In the genomic region with DNA sequence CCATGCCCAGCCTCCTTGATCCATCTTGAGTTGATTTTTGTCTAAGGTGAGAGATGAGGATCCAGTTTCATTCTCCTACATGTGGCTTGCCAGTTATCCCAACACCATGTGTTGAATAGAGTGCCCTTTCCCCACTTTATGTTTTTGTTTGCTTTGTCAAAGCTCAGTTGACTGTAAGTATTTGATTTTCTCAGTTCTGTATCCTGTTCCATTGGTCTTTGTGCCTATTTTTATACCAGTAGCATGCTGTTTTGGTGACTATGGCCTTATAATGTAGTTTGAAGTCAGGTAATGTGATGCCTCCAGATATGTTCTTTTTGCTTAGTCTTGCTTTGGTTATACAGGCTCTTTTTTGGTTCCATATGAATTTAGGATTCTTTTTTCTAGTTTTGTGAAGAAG, we compare ENCODE assay signal across 1 cellular context.
A peak's percentile ranks its signal among the peaks of the same experiment; 100 is the strongest.
TF ChIP-seq lines count a peak whose summit lies in the region.
"Not testable (repeated sequence)": the region's sequence is repeated elsewhere in the genome, so short reads cannot be mapped to it uniquely, and the experiment has no call there.

No MANE protein-coding gene starts in this region.

TF ChIP-seq in HepG2, 621 proteins besides CTCF, POLR2A, EP300 and RAD21:
- TF ChIP-seq, protein P1, sequence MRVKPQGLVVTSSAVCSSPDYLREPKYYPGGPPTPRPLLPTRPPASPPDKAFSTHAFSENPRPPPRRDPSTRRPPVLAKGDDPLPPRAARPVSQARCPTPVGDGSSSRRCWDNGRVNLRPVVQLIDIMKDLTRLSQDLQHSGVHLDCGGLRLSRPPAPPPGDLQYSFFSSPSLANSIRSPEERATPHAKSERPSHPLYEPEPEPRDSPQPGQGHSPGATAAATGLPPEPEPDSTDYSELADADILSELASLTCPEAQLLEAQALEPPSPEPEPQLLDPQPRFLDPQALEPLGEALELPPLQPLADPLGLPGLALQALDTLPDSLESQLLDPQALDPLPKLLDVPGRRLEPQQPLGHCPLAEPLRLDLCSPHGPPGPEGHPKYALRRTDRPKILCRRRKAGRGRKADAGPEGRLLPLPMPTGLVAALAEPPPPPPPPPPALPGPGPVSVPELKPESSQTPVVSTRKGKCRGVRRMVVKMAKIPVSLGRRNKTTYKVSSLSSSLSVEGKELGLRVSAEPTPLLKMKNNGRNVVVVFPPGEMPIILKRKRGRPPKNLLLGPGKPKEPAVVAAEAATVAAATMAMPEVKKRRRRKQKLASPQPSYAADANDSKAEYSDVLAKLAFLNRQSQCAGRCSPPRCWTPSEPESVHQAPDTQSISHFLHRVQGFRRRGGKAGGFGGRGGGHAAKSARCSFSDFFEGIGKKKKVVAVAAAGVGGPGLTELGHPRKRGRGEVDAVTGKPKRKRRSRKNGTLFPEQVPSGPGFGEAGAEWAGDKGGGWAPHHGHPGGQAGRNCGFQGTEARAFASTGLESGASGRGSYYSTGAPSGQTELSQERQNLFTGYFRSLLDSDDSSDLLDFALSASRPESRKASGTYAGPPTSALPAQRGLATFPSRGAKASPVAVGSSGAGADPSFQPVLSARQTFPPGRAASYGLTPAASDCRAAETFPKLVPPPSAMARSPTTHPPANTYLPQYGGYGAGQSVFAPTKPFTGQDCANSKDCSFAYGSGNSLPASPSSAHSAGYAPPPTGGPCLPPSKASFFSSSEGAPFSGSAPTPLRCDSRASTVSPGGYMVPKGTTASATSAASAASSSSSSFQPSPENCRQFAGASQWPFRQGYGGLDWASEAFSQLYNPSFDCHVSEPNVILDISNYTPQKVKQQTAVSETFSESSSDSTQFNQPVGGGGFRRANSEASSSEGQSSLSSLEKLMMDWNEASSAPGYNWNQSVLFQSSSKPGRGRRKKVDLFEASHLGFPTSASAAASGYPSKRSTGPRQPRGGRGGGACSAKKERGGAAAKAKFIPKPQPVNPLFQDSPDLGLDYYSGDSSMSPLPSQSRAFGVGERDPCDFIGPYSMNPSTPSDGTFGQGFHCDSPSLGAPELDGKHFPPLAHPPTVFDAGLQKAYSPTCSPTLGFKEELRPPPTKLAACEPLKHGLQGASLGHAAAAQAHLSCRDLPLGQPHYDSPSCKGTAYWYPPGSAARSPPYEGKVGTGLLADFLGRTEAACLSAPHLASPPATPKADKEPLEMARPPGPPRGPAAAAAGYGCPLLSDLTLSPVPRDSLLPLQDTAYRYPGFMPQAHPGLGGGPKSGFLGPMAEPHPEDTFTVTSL (CRISPR knock-in tag; IDR thresholded peaks at IDR 0.05; ENCODE audit: borderline replicate concordance) = peak; percentile 69; the same call in 1 of the 2 replicates
- TF ChIP-seq, protein P2, sequence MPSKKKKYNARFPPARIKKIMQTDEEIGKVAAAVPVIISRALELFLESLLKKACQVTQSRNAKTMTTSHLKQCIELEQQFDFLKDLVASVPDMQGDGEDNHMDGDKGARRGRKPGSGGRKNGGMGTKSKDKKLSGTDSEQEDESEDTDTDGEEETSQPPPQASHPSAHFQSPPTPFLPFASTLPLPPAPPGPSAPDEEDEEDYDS (CRISPR knock-in tag; IDR thresholded peaks at IDR 0.05) = 0 out of 2 replicates have a peak, but pooled peaks have one; percentile 19
- peak; percentile 56 for TF ChIP-seq TEAD3 (CRISPR knock-in tag; optimal IDR thresholded peaks at IDR 0.05; ENCODE audit: borderline replicate concordance)
- peak; percentile 32; the same call in 1 of the 2 replicates for TF ChIP-seq SOX5 (CRISPR knock-in tag; IDR thresholded peaks at IDR 0.05; ENCODE audit: borderline replicate concordance)
- TF ChIP-seq ZNF644 (CRISPR knock-in tag; IDR thresholded peaks at IDR 0.05; ENCODE audit: low read depth) = peak; percentile 84
- TF ChIP-seq, protein P3, sequence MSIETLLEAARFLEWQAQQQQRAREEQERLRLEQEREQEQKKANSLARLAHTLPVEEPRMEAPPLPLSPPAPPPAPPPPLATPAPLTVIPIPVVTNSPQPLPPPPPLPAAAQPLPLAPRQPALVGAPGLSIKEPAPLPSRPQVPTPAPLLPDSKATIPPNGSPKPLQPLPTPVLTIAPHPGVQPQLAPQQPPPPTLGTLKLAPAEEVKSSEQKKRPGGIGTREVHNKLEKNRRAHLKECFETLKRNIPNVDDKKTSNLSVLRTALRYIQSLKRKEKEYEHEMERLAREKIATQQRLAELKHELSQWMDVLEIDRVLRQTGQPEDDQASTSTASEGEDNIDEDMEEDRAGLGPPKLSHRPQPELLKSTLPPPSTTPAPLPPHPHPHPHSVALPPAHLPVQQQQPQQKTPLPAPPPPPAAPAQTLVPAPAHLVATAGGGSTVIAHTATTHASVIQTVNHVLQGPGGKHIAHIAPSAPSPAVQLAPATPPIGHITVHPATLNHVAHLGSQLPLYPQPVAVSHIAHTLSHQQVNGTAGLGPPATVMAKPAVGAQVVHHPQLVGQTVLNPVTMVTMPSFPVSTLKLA (IDR thresholded peaks at IDR 0.05) = 0 out of 2 replicates have a peak, but pooled peaks have one; percentile 9
- TF ChIP-seq, protein P4, sequence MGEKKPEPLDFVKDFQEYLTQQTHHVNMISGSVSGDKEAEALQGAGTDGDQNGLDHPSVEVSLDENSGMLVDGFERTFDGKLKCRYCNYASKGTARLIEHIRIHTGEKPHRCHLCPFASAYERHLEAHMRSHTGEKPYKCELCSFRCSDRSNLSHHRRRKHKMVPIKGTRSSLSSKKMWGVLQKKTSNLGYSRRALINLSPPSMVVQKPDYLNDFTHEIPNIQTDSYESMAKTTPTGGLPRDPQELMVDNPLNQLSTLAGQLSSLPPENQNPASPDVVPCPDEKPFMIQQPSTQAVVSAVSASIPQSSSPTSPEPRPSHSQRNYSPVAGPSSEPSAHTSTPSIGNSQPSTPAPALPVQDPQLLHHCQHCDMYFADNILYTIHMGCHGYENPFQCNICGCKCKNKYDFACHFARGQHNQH (CRISPR knock-in tag; IDR thresholded peaks at IDR 0.05) = peak; percentile 57; the same call in 1 of the 2 replicates
- TF ChIP-seq IRF2 (CRISPR knock-in tag; IDR thresholded peaks at IDR 0.05) = peak; percentile 39; the same call in 1 of the 2 replicates
- TF ChIP-seq FOXA3 (CRISPR knock-in tag; IDR thresholded peaks at IDR 0.05) = peak; percentile 40; the same call in 1 of the 2 replicates
- TF ChIP-seq TBX2 (CRISPR knock-in tag; IDR thresholded peaks at IDR 0.05; ENCODE audit: borderline replicate concordance) = 0 out of 2 replicates have a peak, but pooled peaks have one; percentile 17
- peak; percentile 67; the same call in 1 of the 2 replicates for TF ChIP-seq SIX1 (CRISPR knock-in tag; IDR thresholded peaks at IDR 0.05; ENCODE audit: borderline replicate concordance)
- peak; percentile 52; the same call in 1 of the 2 replicates for TF ChIP-seq ZNF816 (CRISPR knock-in tag; IDR thresholded peaks at IDR 0.05; ENCODE audit: borderline replicate concordance)
- 0 out of 2 replicates have a peak, but pooled peaks have one; percentile 50 for TF ChIP-seq ZMYM2 (CRISPR knock-in tag; IDR thresholded peaks at IDR 0.05)
- TF ChIP-seq TBX3 (IDR thresholded peaks at IDR 0.05; ENCODE audit: borderline replicate concordance) = peak; percentile 36; the same call in 1 of the 2 replicates
- peak; percentile 82 for TF ChIP-seq ERF (CRISPR knock-in tag; IDR thresholded peaks at IDR 0.05)
- peak; percentile 56 for TF ChIP-seq POGZ (CRISPR knock-in tag; IDR thresholded peaks at IDR 0.05)
- TF ChIP-seq MEF2D (CRISPR knock-in tag; IDR thresholded peaks at IDR 0.05) = peak; percentile 90
- peak; percentile 58; the same call in 1 of the 2 replicates for TF ChIP-seq MIXL1 (CRISPR knock-in tag; IDR thresholded peaks at IDR 0.05)
- not testable (repeated sequence) for TF ChIP-seq SOX13, FOXA1, SOX6 (IDR thresholded peaks at IDR 0.05)
- TF ChIP-seq SOX13 (CRISPR knock-in tag; conservative IDR thresholded peaks at IDR 0.05 in 1 of 2, IDR thresholded peaks at IDR 0.05 in 1 of 2) = peak in 1 of 2 experiments; percentile 52; a peak in 1 of 4 replicates
- TF ChIP-seq MED1 (CRISPR knock-in tag; IDR thresholded peaks at IDR 0.05) = peak; percentile 79
- TF ChIP-seq RARA (CRISPR knock-in tag; IDR thresholded peaks at IDR 0.05) = 0 out of 2 replicates have a peak, but pooled peaks have one; percentile 26
- TF ChIP-seq PAXIP1 (CRISPR knock-in tag; conservative IDR thresholded peaks at IDR 0.05) = peak; percentile 62
- TF ChIP-seq FOXA1 (CRISPR knock-in tag; IDR thresholded peaks at IDR 0.05) = peak; percentile 18; the same call in 1 of the 2 replicates
- 0 out of 2 replicates have a peak, but pooled peaks have one; percentile 19 for TF ChIP-seq MAX (IDR thresholded peaks at IDR 0.05)
- peak; percentile 28 for TF ChIP-seq SAP130 (CRISPR knock-in tag; IDR thresholded peaks at IDR 0.05; ENCODE audit: low read depth)
- TF ChIP-seq GATAD2A (CRISPR knock-in tag; IDR thresholded peaks at IDR 0.05) = 0 out of 2 replicates have a peak, but pooled peaks have one; percentile 18
- TF ChIP-seq ZNF317 (CRISPR knock-in tag; IDR thresholded peaks at IDR 0.05) = 0 out of 2 replicates have a peak, but pooled peaks have one; percentile 27
- TF ChIP-seq ETV5 (CRISPR knock-in tag; IDR thresholded peaks at IDR 0.05; ENCODE audit: borderline replicate concordance) = peak; percentile 33; the same call in 1 of the 2 replicates
- TF ChIP-seq RXRB (CRISPR knock-in tag; IDR thresholded peaks at IDR 0.05; ENCODE audit: borderline replicate concordance) = peak; percentile 74; the same call in 1 of the 2 replicates
- peak; percentile 87 for TF ChIP-seq PPARG (CRISPR knock-in tag; conservative IDR thresholded peaks at IDR 0.05)
- 0 out of 2 replicates have a peak, but pooled peaks have one; percentile 29 for TF ChIP-seq SOX6 (CRISPR knock-in tag; IDR thresholded peaks at IDR 0.05)
- TF ChIP-seq HOMEZ (CRISPR knock-in tag; IDR thresholded peaks at IDR 0.05; ENCODE audit: low read depth) = peak; percentile 95
- TF ChIP-seq, protein P5, sequence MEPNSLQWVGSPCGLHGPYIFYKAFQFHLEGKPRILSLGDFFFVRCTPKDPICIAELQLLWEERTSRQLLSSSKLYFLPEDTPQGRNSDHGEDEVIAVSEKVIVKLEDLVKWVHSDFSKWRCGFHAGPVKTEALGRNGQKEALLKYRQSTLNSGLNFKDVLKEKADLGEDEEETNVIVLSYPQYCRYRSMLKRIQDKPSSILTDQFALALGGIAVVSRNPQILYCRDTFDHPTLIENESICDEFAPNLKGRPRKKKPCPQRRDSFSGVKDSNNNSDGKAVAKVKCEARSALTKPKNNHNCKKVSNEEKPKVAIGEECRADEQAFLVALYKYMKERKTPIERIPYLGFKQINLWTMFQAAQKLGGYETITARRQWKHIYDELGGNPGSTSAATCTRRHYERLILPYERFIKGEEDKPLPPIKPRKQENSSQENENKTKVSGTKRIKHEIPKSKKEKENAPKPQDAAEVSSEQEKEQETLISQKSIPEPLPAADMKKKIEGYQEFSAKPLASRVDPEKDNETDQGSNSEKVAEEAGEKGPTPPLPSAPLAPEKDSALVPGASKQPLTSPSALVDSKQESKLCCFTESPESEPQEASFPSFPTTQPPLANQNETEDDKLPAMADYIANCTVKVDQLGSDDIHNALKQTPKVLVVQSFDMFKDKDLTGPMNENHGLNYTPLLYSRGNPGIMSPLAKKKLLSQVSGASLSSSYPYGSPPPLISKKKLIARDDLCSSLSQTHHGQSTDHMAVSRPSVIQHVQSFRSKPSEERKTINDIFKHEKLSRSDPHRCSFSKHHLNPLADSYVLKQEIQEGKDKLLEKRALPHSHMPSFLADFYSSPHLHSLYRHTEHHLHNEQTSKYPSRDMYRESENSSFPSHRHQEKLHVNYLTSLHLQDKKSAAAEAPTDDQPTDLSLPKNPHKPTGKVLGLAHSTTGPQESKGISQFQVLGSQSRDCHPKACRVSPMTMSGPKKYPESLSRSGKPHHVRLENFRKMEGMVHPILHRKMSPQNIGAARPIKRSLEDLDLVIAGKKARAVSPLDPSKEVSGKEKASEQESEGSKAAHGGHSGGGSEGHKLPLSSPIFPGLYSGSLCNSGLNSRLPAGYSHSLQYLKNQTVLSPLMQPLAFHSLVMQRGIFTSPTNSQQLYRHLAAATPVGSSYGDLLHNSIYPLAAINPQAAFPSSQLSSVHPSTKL (CRISPR knock-in tag; IDR thresholded peaks at IDR 0.05) = peak; percentile 58
